Comparison of ENCODE assay signal across 1 cellular context in the genomic region with DNA sequence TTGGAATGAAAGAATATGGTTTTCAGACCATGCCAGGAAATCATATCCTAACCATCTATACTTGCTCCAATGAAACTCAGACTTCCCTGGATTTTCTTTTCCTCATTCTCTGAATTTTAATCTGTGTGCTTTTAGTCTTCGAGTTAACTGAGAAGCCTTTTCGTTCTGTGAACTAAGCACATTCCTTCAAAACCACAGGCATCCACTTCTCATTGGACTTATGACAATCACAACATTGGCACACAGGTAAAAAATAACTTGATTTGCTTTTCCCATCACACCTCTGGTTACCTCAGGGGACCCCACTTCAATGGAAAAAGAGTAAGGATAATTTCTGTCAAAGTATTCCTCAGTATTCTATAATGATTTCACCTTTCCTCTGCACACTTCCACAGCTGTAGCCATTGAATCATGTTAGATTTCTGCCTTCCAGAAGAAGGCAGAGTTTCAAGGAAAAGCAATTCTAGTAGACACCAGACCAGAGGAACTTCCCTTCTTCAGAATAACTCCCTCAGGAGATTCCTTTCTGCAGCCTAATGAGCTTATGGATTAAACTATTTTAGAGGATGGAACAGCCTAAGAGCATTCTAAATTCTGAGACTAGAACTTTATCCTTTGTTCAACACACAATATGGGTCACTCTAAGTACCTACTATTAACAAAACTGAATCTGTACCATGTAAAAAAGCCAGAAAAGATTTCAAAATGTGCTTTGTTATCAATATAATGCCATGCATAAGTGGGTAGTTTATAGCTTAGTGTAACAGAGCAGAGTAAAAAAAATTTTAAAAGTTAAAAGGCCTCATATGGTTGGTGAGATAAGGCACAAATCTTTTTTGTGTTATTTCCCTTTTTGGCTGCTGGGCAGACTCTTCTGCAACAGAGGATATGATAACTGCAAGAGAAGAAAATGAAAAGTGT.
TF ChIP-seq lines count a peak whose summit lies in the region.

No MANE protein-coding gene starts in this region.

TF ChIP-seq in HepG2, 621 proteins besides CTCF, POLR2A, EP300 and RAD21:
- TF ChIP-seq, protein P1, sequence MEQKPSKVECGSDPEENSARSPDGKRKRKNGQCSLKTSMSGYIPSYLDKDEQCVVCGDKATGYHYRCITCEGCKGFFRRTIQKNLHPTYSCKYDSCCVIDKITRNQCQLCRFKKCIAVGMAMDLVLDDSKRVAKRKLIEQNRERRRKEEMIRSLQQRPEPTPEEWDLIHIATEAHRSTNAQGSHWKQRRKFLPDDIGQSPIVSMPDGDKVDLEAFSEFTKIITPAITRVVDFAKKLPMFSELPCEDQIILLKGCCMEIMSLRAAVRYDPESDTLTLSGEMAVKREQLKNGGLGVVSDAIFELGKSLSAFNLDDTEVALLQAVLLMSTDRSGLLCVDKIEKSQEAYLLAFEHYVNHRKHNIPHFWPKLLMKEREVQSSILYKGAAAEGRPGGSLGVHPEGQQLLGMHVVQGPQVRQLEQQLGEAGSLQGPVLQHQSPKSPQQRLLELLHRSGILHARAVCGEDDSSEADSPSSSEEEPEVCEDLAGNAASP (CRISPR knock-in tag; IDR thresholded peaks at IDR 0.05; ENCODE audit: borderline replicate concordance), result peak; percentile 63; the same call in 1 of the 2 replicates
- TF ChIP-seq, protein P2, sequence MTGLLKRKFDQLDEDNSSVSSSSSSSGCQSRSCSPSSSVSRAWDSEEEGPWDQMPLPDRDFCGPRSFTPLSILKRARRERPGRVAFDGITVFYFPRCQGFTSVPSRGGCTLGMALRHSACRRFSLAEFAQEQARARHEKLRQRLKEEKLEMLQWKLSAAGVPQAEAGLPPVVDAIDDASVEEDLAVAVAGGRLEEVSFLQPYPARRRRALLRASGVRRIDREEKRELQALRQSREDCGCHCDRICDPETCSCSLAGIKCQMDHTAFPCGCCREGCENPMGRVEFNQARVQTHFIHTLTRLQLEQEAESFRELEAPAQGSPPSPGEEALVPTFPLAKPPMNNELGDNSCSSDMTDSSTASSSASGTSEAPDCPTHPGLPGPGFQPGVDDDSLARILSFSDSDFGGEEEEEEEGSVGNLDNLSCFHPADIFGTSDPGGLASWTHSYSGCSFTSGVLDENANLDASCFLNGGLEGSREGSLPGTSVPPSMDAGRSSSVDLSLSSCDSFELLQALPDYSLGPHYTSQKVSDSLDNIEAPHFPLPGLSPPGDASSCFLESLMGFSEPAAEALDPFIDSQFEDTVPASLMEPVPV (CRISPR knock-in tag; IDR thresholded peaks at IDR 0.05), result no peak
- TF ChIP-seq MAFF (IDR thresholded peaks at IDR 0.05; ENCODE audit: low read depth, low read length), result 0 out of 2 replicates have a peak, but pooled peaks have one; percentile 2
- TF ChIP-seq, protein P3, sequence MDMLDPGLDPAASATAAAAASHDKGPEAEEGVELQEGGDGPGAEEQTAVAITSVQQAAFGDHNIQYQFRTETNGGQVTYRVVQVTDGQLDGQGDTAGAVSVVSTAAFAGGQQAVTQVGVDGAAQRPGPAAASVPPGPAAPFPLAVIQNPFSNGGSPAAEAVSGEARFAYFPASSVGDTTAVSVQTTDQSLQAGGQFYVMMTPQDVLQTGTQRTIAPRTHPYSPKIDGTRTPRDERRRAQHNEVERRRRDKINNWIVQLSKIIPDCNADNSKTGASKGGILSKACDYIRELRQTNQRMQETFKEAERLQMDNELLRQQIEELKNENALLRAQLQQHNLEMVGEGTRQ (IDR thresholded peaks at IDR 0.05; ENCODE audit: low read depth, low read length), result no peak
- TF ChIP-seq, protein P3 (CRISPR knock-in tag; IDR thresholded peaks at IDR 0.05; ENCODE audit: borderline replicate concordance), result no peak
- peak; percentile 78; the same call in 1 of the 2 replicates for TF ChIP-seq CBFB (CRISPR knock-in tag; IDR thresholded peaks at IDR 0.05)
- TF ChIP-seq ARID5B (CRISPR knock-in tag; IDR thresholded peaks at IDR 0.05), result 0 out of 2 replicates have a peak, but pooled peaks have one; percentile 10
- TF ChIP-seq RXRB (CRISPR knock-in tag; IDR thresholded peaks at IDR 0.05; ENCODE audit: borderline replicate concordance), result peak; percentile 15; the same call in 1 of the 2 replicates
- no peak for TF ChIP-seq PLRG1 (conservative IDR thresholded peaks at IDR 0.05)
- TF ChIP-seq TEAD3 (CRISPR knock-in tag; optimal IDR thresholded peaks at IDR 0.05; ENCODE audit: borderline replicate concordance), result peak; percentile 43
TF ChIP-seq in HepG2: peak in this region for 6.
